Comparison of ENCODE assay signal across 19 cellular contexts in genomic region chr11:106523921-106524320, GRCh38.
DNase-seq lines count a peak whose midpoint lies in the region; ATAC-seq and TF ChIP-seq lines count a peak whose summit lies in the region.
"Had no signal": no experiment of that assay in that cellular context is flagged by ENCODE, and none has a peak within 500 bp of the region (broad histone marks: within the 10 kb centered on the region; RNA-seq: fewer than 3 reads in every experiment).

No MANE protein-coding gene starts in this region.

- DNase-seq in NCI-H524 (lab: John Stamatoyannopoulos, UW) = peak; percentile 19 to 66
- peak; percentile 6 for DNase-seq in NCI-H82 treated with DMSO at 0.1 percent for 48 hours (lab: John Stamatoyannopoulos, UW; ENCODE audit: unreplicated experiment)
- DNase-seq in head of caudate nucleus = peak in 24 of 42 donors; percentile 2 to 65 (median 32)
- DNase-seq in uterus = no peak
- no peak for DNase-seq in A673 (ENCODE audit: low spot score)
- no peak for DNase-seq in stimulated activated naive CD8-positive, alpha-beta T cell treated with anti-CD3 and anti-CD28 coated beads, Interleukin-15, amount 100 ng/mL, for 72 hours
- DNase-seq: Caco-2; CD4-positive, CD25-positive, alpha-beta regulatory T cell; CD8-positive, alpha-beta T cell; DMS53; DMS79 treated with DMSO at 0.1 percent for 48 hours; GF-D8; H9 had no signal

- CTCF ChIA-PET in A673 (lab: Charles Lee) = no interaction called here

- TF ChIP-seq CTCF in uterus (IDR thresholded peaks at IDR 0.05) (no peak), A673 (conservative IDR thresholded peaks at IDR 0.05; ENCODE audit: low read depth, low read length) (no peak)

- H3K4me3 ChIP-seq in uterus = no peak overlapping the region
- no peak overlapping the region for H3K4me3 ChIP-seq in A673 (ENCODE audit: low read depth, low read length, poor library complexity, severe bottlenecking)
- H3K4me3 ChIP-seq: BLaER1, GM23338 had no signal

- POLR2A ChIA-PET in A673 (lab: Charles Lee; ENCODE audit: low non-redundant PET) = no interaction called here

- intact Hi-C loops in head of caudate nucleus (cut with DNase I) (no loop called here), uterus (cut with DNase I; ENCODE audit: low total_unique reads) (no loop called here), A673 (cut with micrococcal nuclease; ENCODE audit: unreplicated experiment) (no loop called here)

- BruUV-seq in A673 (replicated peaks; lab: Mats Ljungman, UMichigan) = no TSS peak

- H3K4me1 ChIP-seq in uterus (no peaks in the 10 kb centered on the region), A673 (ENCODE audit: insufficient read depth, low read length, poor library complexity, severe bottlenecking) (no peaks in the 10 kb centered on the region)
- H3K4me1 ChIP-seq: BLaER1, Caco-2 had no signal

- H3K9me3 ChIP-seq in uterus (no peaks in the 10 kb centered on the region), A673 (ENCODE audit: low read depth, low read length, poor library complexity, severe bottlenecking) (no peaks in the 10 kb centered on the region)
- H3K9me3 ChIP-seq: BLaER1, Caco-2 had no signal

- H3K27ac Mint-ChIP-seq in stimulated activated naive CD8-positive, alpha-beta T cell treated with anti-CD3 and anti-CD28 coated beads, Interleukin-15, amount 100 ng/mL, for 72 hours = no peak overlapping the region
- H3K27ac Mint-ChIP-seq: B cell; CD4-positive, CD25-positive, alpha-beta regulatory T cell; CD8-positive, alpha-beta T cell; GM23338; H9 had no signal

- no peak for ATAC-seq in stimulated activated naive CD8-positive, alpha-beta T cell treated with anti-CD3 and anti-CD28 coated beads, Interleukin-15, amount 100 ng/mL, for 72 hours
- ATAC-seq in HG03469 (IDR thresholded peaks at IDR 0.05; ENCODE audit: unreplicated experiment) = no peak
- ATAC-seq: CD8-positive, alpha-beta T cell; GM23338; HCT116 had no signal

- H3K36me3 ChIP-seq in uterus (no peaks in the 10 kb centered on the region), A673 (ENCODE audit: insufficient read depth, low read length, poor library complexity, severe bottlenecking) (no peaks in the 10 kb centered on the region)
- H3K36me3 ChIP-seq: BLaER1 had no signal

- no peaks in the 10 kb centered on the region for H3K27me3 Mint-ChIP-seq in stimulated activated naive CD8-positive, alpha-beta T cell treated with anti-CD3 and anti-CD28 coated beads, Interleukin-15, amount 100 ng/mL, for 72 hours
- H3K27me3 Mint-ChIP-seq: B cell; CD4-positive, CD25-positive, alpha-beta regulatory T cell had no signal

- H3K27me3 ChIP-seq in uterus (no peaks in the 10 kb centered on the region), A673 (replicated peaks; ENCODE audit: insufficient read depth, low read depth, low read length, poor library complexity) (peaks cover 28% of the 10 kb centered on the region)
- H3K27me3 ChIP-seq: BLaER1 had no signal

- TF ChIP-seq POLR2A in uterus (IDR thresholded peaks at IDR 0.05) = no peak

- peaks cover 4 to 19% of the 10 kb centered on the region in 2 donors for H3K9me3 Mint-ChIP-seq in stimulated activated naive CD8-positive, alpha-beta T cell treated with anti-CD3 and anti-CD28 coated beads, Interleukin-15, amount 100 ng/mL, for 72 hours
- H3K9me3 Mint-ChIP-seq: GM23338, H9 had no signal

- H3K4me3 Mint-ChIP-seq in stimulated activated naive CD8-positive, alpha-beta T cell treated with anti-CD3 and anti-CD28 coated beads, Interleukin-15, amount 100 ng/mL, for 72 hours = no peak overlapping the region
- H3K4me3 Mint-ChIP-seq: B cell; CD4-positive, CD25-positive, alpha-beta regulatory T cell; CD8-positive, alpha-beta T cell; GM23338; H9 had no signal

- H3K4me1 Mint-ChIP-seq in stimulated activated naive CD8-positive, alpha-beta T cell treated with anti-CD3 and anti-CD28 coated beads, Interleukin-15, amount 100 ng/mL, for 72 hours = no peaks in the 10 kb centered on the region
- H3K4me1 Mint-ChIP-seq: B cell; CD4-positive, CD25-positive, alpha-beta regulatory T cell had no signal

- H3K27ac ChIP-seq in uterus (no peak overlapping the region), A673 (ENCODE audit: low read depth, low read length, poor library complexity, severe bottlenecking) (no peak overlapping the region)
- H3K27ac ChIP-seq: BLaER1, C4-2B had no signal

Comparison
In these comparisons a context has a peak if more than half of its experiments do, and no peak if none do; other contexts are left out.
1. DNase-seq: peak in NCI-H524 (2 of 2), NCI-H82 treated with DMSO at 0.1 percent for 48 hours (single experiment) and head of caudate nucleus (24 of 42); none in uterus (0 of 2), A673 (single experiment) and stimulated activated naive CD8-positive, alpha-beta T cell treated with anti-CD3 and anti-CD28 coated beads, Interleukin-15, amount 100 ng/mL, for 72 hours (0 of 2).